24 cellular contexts compared by ENCODE assay signal in the genomic region with DNA sequence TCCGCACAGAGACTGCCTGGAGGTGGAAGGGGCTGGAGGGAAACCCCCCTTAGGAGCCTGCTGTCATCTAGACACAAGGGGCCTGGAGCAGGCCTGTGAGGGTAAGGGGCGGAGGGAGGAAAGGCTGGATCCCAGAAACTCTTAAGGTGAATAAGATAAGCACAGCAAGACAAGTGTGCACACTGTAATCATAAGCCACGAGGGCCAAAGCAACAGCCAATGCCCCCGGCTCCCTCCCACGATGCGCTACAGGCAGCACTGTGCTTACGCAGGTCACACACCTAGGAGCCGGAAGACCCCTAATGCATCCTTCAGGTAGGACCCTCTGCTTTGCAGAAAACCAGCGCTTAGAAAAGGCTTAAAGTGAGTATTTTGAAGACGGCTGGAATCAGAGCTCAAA.
"Had no signal": no experiment of that assay in that cellular context is flagged by ENCODE, and none has a peak within 500 bp of the region (broad histone marks: within the 10 kb centered on the region; RNA-seq: fewer than 3 reads in every experiment).

No MANE protein-coding gene starts in this region.

- H3K27me3 Mint-ChIP-seq: central memory CD8-positive, alpha-beta T cell; memory B cell; naive B cell; natural killer cell treated with Interleukin-12 subunit alpha and Interleukin-12 subunit beta and Interleukin-15 and Interleukin-18, amount 100 ng/mL, for 72 hours had no signal

- H3K9me3 Mint-ChIP-seq: memory B cell; mesothelial cell of epicardium; naive B cell; natural killer cell treated with Interleukin-12 subunit alpha and Interleukin-12 subunit beta and Interleukin-15 and Interleukin-18, amount 100 ng/mL, for 72 hours had no signal

- H3K9me3 ChIP-seq: heart left ventricle, mucosa of descending colon, prostate gland, stomach, tibial nerve had no signal

- FAIRE-seq: frontal cortex, kidney, small intestine had no signal

- DNase-seq: cortex of kidney; effector memory CD8-positive, alpha-beta T cell; heart left ventricle; kidney; mucosa of descending colon; naive B cell; nucleus accumbens; right cardiac atrium; small intestine; stimulated activated CD4-positive, alpha-beta T cell treated with anti-CD3 and anti-CD28 coated beads, Interleukin-15, amount 100 ng/mL, for 24 hours; stimulated activated CD4-positive, alpha-beta T cell treated with anti-CD3 and anti-CD28 coated beads, Interleukin-2, amount 100 ng/mL, for 48 hours; stimulated activated naive CD4-positive, alpha-beta T cell; stomach had no signal

- H3K4me2 ChIP-seq: hepatocyte had no signal

- H3K36me3 ChIP-seq: cardiac muscle cell, heart left ventricle, prostate gland, stomach, tibial nerve had no signal

- H3K27ac Mint-ChIP-seq: effector memory CD8-positive, alpha-beta T cell; memory B cell; natural killer cell treated with Interleukin-12 subunit alpha and Interleukin-12 subunit beta and Interleukin-15 and Interleukin-18, amount 100 ng/mL, for 72 hours had no signal

- H3K4me3 Mint-ChIP-seq: central memory CD8-positive, alpha-beta T cell; effector memory CD8-positive, alpha-beta T cell; memory B cell; mesothelial cell of epicardium; natural killer cell treated with Interleukin-12 subunit alpha and Interleukin-12 subunit beta and Interleukin-15 and Interleukin-18, amount 100 ng/mL, for 72 hours had no signal

- H3K36me3 Mint-ChIP-seq: memory B cell; mesothelial cell of epicardium; naive B cell; natural killer cell treated with Interleukin-12 subunit alpha and Interleukin-12 subunit beta and Interleukin-15 and Interleukin-18, amount 100 ng/mL, for 72 hours had no signal

- H3K27me3 ChIP-seq: cardiac muscle cell, heart left ventricle, hepatocyte, stomach, tibial nerve had no signal

- H3K4me3 ChIP-seq: cardiac muscle cell, heart left ventricle, hepatocyte, lung, mucosa of descending colon, prostate gland, stomach, tibial nerve had no signal

- ATAC-seq: effector memory CD8-positive, alpha-beta T cell; heart left ventricle; left lobe of liver; mucosa of descending colon; natural killer cell treated with Interleukin-12 subunit alpha and Interleukin-12 subunit beta and Interleukin-15 and Interleukin-18, amount 100 ng/mL, for 72 hours; right cardiac atrium had no signal

- H2AFZ ChIP-seq: hepatocyte had no signal

- H3K4me1 Mint-ChIP-seq: central memory CD8-positive, alpha-beta T cell; memory B cell had no signal

- H3K27ac ChIP-seq: cardiac muscle cell, heart left ventricle, hepatocyte, stomach, tibial nerve had no signal
